Comparison of ENCODE assay signal across 27 cellular contexts in the genomic region with DNA sequence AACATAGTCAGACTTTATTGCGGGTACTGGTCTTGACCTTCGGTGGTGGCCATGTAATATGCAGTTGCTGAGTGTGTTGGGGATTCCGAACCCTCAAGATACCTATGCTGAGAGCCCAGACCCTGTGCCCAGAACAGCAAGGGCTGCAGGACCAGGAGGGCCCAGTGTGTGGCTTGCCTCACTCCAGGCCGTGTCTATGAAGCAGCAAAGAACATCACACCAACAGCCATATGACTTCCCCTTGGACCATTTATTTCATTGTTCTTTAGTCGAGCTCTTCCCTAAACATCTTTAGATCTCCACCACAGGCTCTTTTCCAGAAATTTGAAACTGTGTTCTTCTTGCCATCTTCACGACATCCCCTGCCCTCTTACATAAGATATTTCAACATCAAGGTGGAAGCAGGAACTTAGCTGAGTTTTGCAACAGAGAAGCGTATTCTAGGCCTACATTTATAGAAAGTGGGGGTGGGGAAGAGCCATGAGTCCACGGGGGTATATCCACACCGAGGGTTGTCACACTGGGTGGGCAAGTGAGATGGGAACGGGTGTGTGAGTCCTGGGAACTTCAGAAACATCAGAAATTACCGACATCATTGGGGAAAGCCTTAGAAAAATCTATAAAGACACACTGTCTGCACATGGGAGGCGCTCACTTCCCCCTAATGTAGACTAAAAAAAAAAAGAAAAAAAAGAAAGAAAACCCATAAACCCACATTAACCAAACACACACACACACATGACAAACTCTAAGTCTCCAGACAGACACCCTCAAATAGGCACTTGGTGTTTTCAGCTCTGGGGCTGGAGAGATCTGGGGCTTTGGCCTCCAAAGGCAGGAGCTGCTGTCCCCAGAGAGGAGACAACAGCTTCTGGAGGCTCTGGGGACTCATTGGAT. TPM values are rescaled to one million over a fixed set of nuclear protein-coding genes. Genes with fewer than 3 reads are reported as not detected.
DNase-seq lines count a peak whose midpoint lies in the region; ATAC-seq, FAIRE-seq and TF ChIP-seq lines count a peak whose summit lies in the region.
"Had no signal": no experiment of that assay in that cellular context is flagged by ENCODE, and none has a peak within 500 bp of the region (broad histone marks: within the 10 kb centered on the region; RNA-seq: fewer than 3 reads in every experiment).

No MANE protein-coding gene starts in this region.

- WGBS in psoas muscle, 3 donors = 57 to 70% (median 58%) methylated on average over 12 of the region's 12 CpGs

- H3K4me3 Mint-ChIP-seq in dendritic cell treated with granulocyte-macrophage colony-stimulating factor and Interleukin-4, amounts not matched to agents 40 ng/mL and 50 ng/mL, for 4 days = no peak overlapping the region
- H3K4me3 Mint-ChIP-seq: GM23338; IgD-negative memory B cell; naive thymus-derived CD8-positive, alpha-beta T cell; T-helper 2 cell treated with Interferon-gamma antibody and Interleukin-4, amounts not matched to agents 5 μg/mL and 100 μg/mL, for 36 hours; WTC11 had no signal

- no peak for TF ChIP-seq POLR2A in vagina (IDR thresholded peaks at IDR 0.05)

- H3K36me3 ChIP-seq in psoas muscle (ENCODE audit: insufficient read depth in 1 of 2, low read depth in 1 of 2) (peaks cover 0 to 42% of the 10 kb centered on the region in 2 donors), vagina (no peaks in the 10 kb centered on the region)
- H3K36me3 ChIP-seq: breast epithelium, SJSA1 had no signal

- intact Hi-C loops in dendritic cell treated with granulocyte-macrophage colony-stimulating factor and Interleukin-4, amounts not matched to agents 40 ng/mL and 50 ng/mL, for 4 days (cut with micrococcal nuclease) = no loop called here
- intact Hi-C loops in psoas muscle (cut with DNase I) (no loop called here), vagina (cut with DNase I) (no loop called here)

- H3K36me3 Mint-ChIP-seq in dendritic cell treated with granulocyte-macrophage colony-stimulating factor and Interleukin-4, amounts not matched to agents 40 ng/mL and 50 ng/mL, for 4 days (ENCODE audit: low read depth) = no peaks in the 10 kb centered on the region
- H3K36me3 Mint-ChIP-seq: IgD-negative memory B cell, WTC11 had no signal

- H3K27ac ChIP-seq in psoas muscle = peak overlapping the region; percentile 44
- no peak overlapping the region for H3K27ac ChIP-seq in vagina
- H3K27ac ChIP-seq: C4-2B, PC-9, SJSA1 had no signal

- no peak overlapping the region for H3K4me3 ChIP-seq in psoas muscle
- H3K4me3 ChIP-seq in vagina = no peak overlapping the region
- H3K4me3 ChIP-seq: breast epithelium, GM23338, PC-9, SJSA1 had no signal

- peaks cover 4% of the 10 kb centered on the region for H3K9me3 ChIP-seq in psoas muscle
- no peaks in the 10 kb centered on the region for H3K9me3 ChIP-seq in vagina

- H3K4me1 Mint-ChIP-seq in dendritic cell treated with granulocyte-macrophage colony-stimulating factor and Interleukin-4, amounts not matched to agents 40 ng/mL and 50 ng/mL, for 4 days (ENCODE audit: low read depth) = peaks cover 47% of the 10 kb centered on the region

- FAIRE-seq in GM19239 (lab: Jason Lieb, UNC) = no peak
- FAIRE-seq: endometrium had no signal

- TF ChIP-seq CTCF in psoas muscle (IDR thresholded peaks at IDR 0.05) (no peak), vagina (IDR thresholded peaks at IDR 0.05) (no peak)

- H3K27me3 ChIP-seq in psoas muscle (ENCODE audit: insufficient read depth in 3 of 3, low read length in 2 of 3) = no peaks in the 10 kb centered on the region
- H3K27me3 ChIP-seq in vagina = no peaks in the 10 kb centered on the region
- H3K27me3 ChIP-seq: breast epithelium, SJSA1 had no signal

- H3K4me1 ChIP-seq in psoas muscle = peaks cover 34% of the 10 kb centered on the region
- H3K4me1 ChIP-seq in vagina = peaks cover 4% of the 10 kb centered on the region
- H3K4me1 ChIP-seq: breast epithelium had no signal

- no peaks in the 10 kb centered on the region for H3K27me3 Mint-ChIP-seq in dendritic cell treated with granulocyte-macrophage colony-stimulating factor and Interleukin-4, amounts not matched to agents 40 ng/mL and 50 ng/mL, for 4 days

- peak overlapping the region; percentile 57 for H3K27ac Mint-ChIP-seq in dendritic cell treated with granulocyte-macrophage colony-stimulating factor and Interleukin-4, amounts not matched to agents 40 ng/mL and 50 ng/mL, for 4 days
- H3K27ac Mint-ChIP-seq: GM23338; IgD-negative memory B cell; naive thymus-derived CD8-positive, alpha-beta T cell; T-helper 2 cell treated with Interferon-gamma antibody and Interleukin-4, amounts not matched to agents 5 μg/mL and 100 μg/mL, for 36 hours; WTC11 had no signal

- ATAC-seq in psoas muscle = peak in 2 of 4 donors; percentile 16 to 30
- ATAC-seq: GM23338; naive thymus-derived CD8-positive, alpha-beta T cell; right cardiac atrium; WTC11 had no signal

- H3K9me3 Mint-ChIP-seq in dendritic cell treated with granulocyte-macrophage colony-stimulating factor and Interleukin-4, amounts not matched to agents 40 ng/mL and 50 ng/mL, for 4 days = no peaks in the 10 kb centered on the region
- H3K9me3 Mint-ChIP-seq: IgD-negative memory B cell; T-helper 2 cell treated with Interferon-gamma antibody and Interleukin-4, amounts not matched to agents 5 μg/mL and 100 μg/mL, for 36 hours had no signal

- DNase-seq in GF-D8 (lab: John Stamatoyannopoulos, UW) (peak; percentile 90), NOMO-1 treated with DMSO at 0.1 percent for 48 hours (lab: John Stamatoyannopoulos, UW; ENCODE audit: unreplicated experiment) (peak; percentile 91), psoas muscle (no peak), vagina (ENCODE audit: extremely low spot score in 2 of 2) (no peak), GM19239 (ENCODE audit: insufficient read length, low spot score) (no peak), NCI-H1092 treated with DMSO at 0.1 percent for 48 hours (lab: John Stamatoyannopoulos, UW) (no peak), amniotic stem cell (lab: John Stamatoyannopoulos, UW) (no peak)
- DNase-seq: activated CD4-positive, alpha-beta T cell treated with anti-CD3 and anti-CD28 coated beads, Interleukin-2, amount 50 U/mL, for 48 hours; activated gamma-delta T cell treated with Interleukin-2 at 50 U/mL for 16 hours; activated T-cell treated with anti-CD3 and anti-CD28 coated beads for 4 hours; cortex of kidney; naive thymus-derived CD8-positive, alpha-beta T cell; NCI-H1048; NCI-H1930; NCI-H345; NCI-H82; PC-9; right cardiac atrium had no signal

RNA-seq across cellular contexts. Expression of gene SDHB, which starts 12.9 kb away (rescaled TPM):
- total RNA-seq in psoas muscle (100 to 1,000 TPM; 190 to 319 (median 208) TPM), vagina (96.5 TPM)
- polyA plus RNA-seq in psoas muscle = 100 to 1,000 TPM; 266 to 452 (median 280) TPM

RNA-seq across cellular contexts. Expression of gene PADI2, which starts 52.5 kb away (rescaled TPM):
- total RNA-seq in psoas muscle (100 to 1,000 TPM; 198 to 956 (median 431) TPM), vagina (0.98 TPM)
- 100 to 1,000 TPM in 1 of 3 donors, 10 to 100 TPM in 2; 58.1 to 101 (median 58.3) TPM for polyA plus RNA-seq in psoas muscle
- total RNA-seq: naive thymus-derived CD8-positive, alpha-beta T cell; SJSA1 had no signal

RNA-seq across cellular contexts. Expression of gene ATP13A2, which starts 55.0 kb away (rescaled TPM):
- total RNA-seq in psoas muscle (10 to 100 TPM; 13.9 to 30.6 (median 22.6) TPM), vagina (31.7 TPM)
- polyA plus RNA-seq in psoas muscle = 10 to 100 TPM; 17.3 to 22.6 (median 19.4) TPM

Comparison
In these comparisons a context has a peak if more than half of its experiments do, and no peak if none do; other contexts are left out.
1. DNase-seq: peak in GF-D8 (single experiment) and NOMO-1 treated with DMSO at 0.1 percent for 48 hours (single experiment); none in psoas muscle (0 of 2), vagina (0 of 2), GM19239 (single experiment), NCI-H1092 treated with DMSO at 0.1 percent for 48 hours (single experiment) and amniotic stem cell (single experiment).
2. RNA of gene PADI2, which starts 52.5 kb away (total RNA-seq): 198 to 956 TPM in psoas muscle; 0.98 TPM in vagina (single experiment); every median in the first group is over 100 times any median in the second.